ENCODE assay signal across 8 cellular contexts in the genomic region with DNA sequence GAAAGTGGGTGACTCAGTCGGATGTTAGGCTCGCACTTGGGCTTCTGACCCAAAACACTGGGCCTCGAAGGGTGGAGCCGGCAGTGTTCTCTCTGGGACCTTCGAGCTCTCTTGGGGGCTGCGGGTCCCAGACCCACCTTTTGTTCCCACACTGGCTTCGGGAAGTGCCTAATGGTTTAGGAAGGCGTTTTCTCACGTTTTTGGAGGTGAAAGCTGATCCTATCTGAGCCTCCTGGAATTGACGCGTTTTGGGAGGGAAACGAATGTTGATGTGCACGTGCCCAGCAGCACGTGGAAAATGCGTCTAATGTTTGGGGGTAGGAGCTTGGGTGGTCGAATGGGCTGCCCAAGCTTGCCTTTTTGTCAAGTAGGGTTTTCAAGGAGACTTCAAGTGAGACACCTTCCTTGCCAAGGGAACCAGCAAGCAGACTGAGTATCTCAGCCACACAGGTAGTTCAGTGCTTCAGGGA. TPM values are rescaled to one million over a fixed set of nuclear protein-coding genes. Genes with fewer than 3 reads are reported as not detected.
DNase-seq lines count a peak whose midpoint lies in the region; ATAC-seq and TF ChIP-seq lines count a peak whose summit lies in the region.

No MANE protein-coding gene starts in this region.

- H3K27me3 ChIP-seq in MM.1S (replicated peaks; ENCODE audit: insufficient read depth, low read length), result no peaks in the 10 kb centered on the region
- H3K27me3 ChIP-seq in effector memory CD4-positive, alpha-beta T cell (replicated peaks; ENCODE audit: control insufficient read depth, insufficient read depth, low read length, poor library complexity, severe bottlenecking), result no peaks in the 10 kb centered on the region

- H3K27ac ChIP-seq in MM.1S (ENCODE audit: low read length), result no peak overlapping the region; the same call in 1 of the 2 replicates
- H3K27ac ChIP-seq in effector memory CD4-positive, alpha-beta T cell (ENCODE audit: insufficient read depth, low read length, poor library complexity, severe bottlenecking), result peak overlapping the region; percentile 67

- H3K4me2 ChIP-seq in MM.1S (ENCODE audit: low read depth, low read length), result peak overlapping the region; percentile 94

- no peaks in the 10 kb centered on the region for H3K27me3 Mint-ChIP-seq in naive thymus-derived CD8-positive, alpha-beta T cell

- H3K4me3 Mint-ChIP-seq in naive thymus-derived CD8-positive, alpha-beta T cell, result peak overlapping the region; percentile 76 to 91 (median 83)

- no peak for ATAC-seq in naive thymus-derived CD8-positive, alpha-beta T cell

- 0 out of 2 replicates have a peak, but pooled peaks cover 16% of the 10 kb centered on the region for H3K4me1 ChIP-seq in MM.1S (ENCODE audit: low read length)
- peaks cover 20% of the 10 kb centered on the region for H3K4me1 ChIP-seq in effector memory CD4-positive, alpha-beta T cell (ENCODE audit: control insufficient read depth, insufficient read depth, low read length, poor library complexity, severe bottlenecking)

- H3K79me2 ChIP-seq in MM.1S (ENCODE audit: low read length), result peaks cover 77% of the 10 kb centered on the region

- H3K27ac Mint-ChIP-seq in naive thymus-derived CD8-positive, alpha-beta T cell, result peak overlapping the region in 9 of 10 donors; percentile 56 to 88 (median 84)

- H3K4me3 ChIP-seq in GM08714 (ENCODE audit: low read length) (peak overlapping the region; percentile 76), MM.1S (ENCODE audit: low read length) (peak overlapping the region; percentile 94)
- H3K4me3 ChIP-seq in effector memory CD4-positive, alpha-beta T cell (ENCODE audit: insufficient read depth, low read depth, low read length, poor library complexity, severe bottlenecking), result peak overlapping the region; percentile 79

- H3F3A ChIP-seq in MM.1S (ENCODE audit: insufficient read depth, low read length), result no peaks in the 10 kb centered on the region

- no peaks in the 10 kb centered on the region for H3K9me3 ChIP-seq in MM.1S (replicated peaks; ENCODE audit: insufficient read depth, low read length)
- no peaks in the 10 kb centered on the region for H3K9me3 ChIP-seq in effector memory CD4-positive, alpha-beta T cell (ENCODE audit: control insufficient read depth, low read length)

- 0 out of 2 replicates have a peak overlapping the region, but pooled peaks have one; percentile 5 for H2AFZ ChIP-seq in MM.1S (ENCODE audit: low read length)

- H3K36me3 ChIP-seq in MM.1S (replicated peaks; ENCODE audit: insufficient read depth, low read length), result peaks cover 7% of the 10 kb centered on the region; the same call in 1 of the 2 replicates
- peaks cover 34% of the 10 kb centered on the region for H3K36me3 ChIP-seq in effector memory CD4-positive, alpha-beta T cell (ENCODE audit: control insufficient read depth, insufficient read depth, low read length)

- no peaks in the 10 kb centered on the region for H3K9me2 ChIP-seq in MM.1S (replicated peaks; ENCODE audit: insufficient read depth, low read length)

- no peak for DNase-seq in MM.1S
- DNase-seq in effector memory CD4-positive, alpha-beta T cell, result no peak
- no peak for DNase-seq in naive thymus-derived CD8-positive, alpha-beta T cell
- DNase-seq in AG08396 (ENCODE audit: low spot score), result no peak
- no peak for DNase-seq in NCI-H146 treated with DMSO at 0.1 percent for 48 hours (lab: John Stamatoyannopoulos, UW; ENCODE audit: unreplicated experiment)
- DNase-seq in stimulated activated CD4-positive, alpha-beta T cell treated with anti-CD3 and anti-CD28 coated beads, Interleukin-4, amount 100 ng/mL, for 4 hours, result no peak
- DNase-seq in effector CD4-positive, alpha-beta T cell, result no peak

- peak overlapping the region; percentile 88 for H3K9ac ChIP-seq in MM.1S (ENCODE audit: low read length)

- no peaks in the 10 kb centered on the region for H4K20me1 ChIP-seq in MM.1S (ENCODE audit: insufficient read depth, low read length)

- POLR2A ChIA-PET in naive thymus-derived CD8-positive, alpha-beta T cell (lab: Charles Lee), result interaction anchor here (1.0 to 5.8 kb wide), 12 partner anchors 12 to 1230 kb away, joined by 3 to 80 read pairs (median 6); a partner anchor contains a TSS

- TF ChIP-seq CTCF in MM.1S (IDR thresholded peaks at IDR 0.05; ENCODE audit: low read length), result no peak

- H3K4me1 Mint-ChIP-seq in naive thymus-derived CD8-positive, alpha-beta T cell, result peaks cover 20 to 55% (median 34%) of the 10 kb centered on the region in 4 donors

- H3K36me3 Mint-ChIP-seq in naive thymus-derived CD8-positive, alpha-beta T cell, result peaks cover 0 to 29% (median 0%) of the 10 kb centered on the region in 3 donors

- peaks cover 0 to 2% (median 0%) of the 10 kb centered on the region in 9 donors for H3K9me3 Mint-ChIP-seq in naive thymus-derived CD8-positive, alpha-beta T cell

RNA-seq across cellular contexts. Expression of a gene that starts 0.7 kb away (rescaled TPM):
- 100 to 1,000 TPM; 151 to 154 TPM for total RNA-seq in naive thymus-derived CD8-positive, alpha-beta T cell
- polyA plus RNA-seq in naive thymus-derived CD8-positive, alpha-beta T cell, result 10 to 100 TPM; 15.4 to 31.1 (median 21.7) TPM

RNA-seq across cellular contexts. Expression of a gene that starts 0.9 kb away (rescaled TPM):
- total RNA-seq in naive thymus-derived CD8-positive, alpha-beta T cell, result 10 to 100 TPM; 23.4 to 26.8 TPM
- polyA plus RNA-seq in naive thymus-derived CD8-positive, alpha-beta T cell, result 10 to 100 TPM; 26.0 to 39.3 (median 32.9) TPM

RNA-seq across cellular contexts. Expression of a gene that starts 17.9 kb away (rescaled TPM):
- total RNA-seq in naive thymus-derived CD8-positive, alpha-beta T cell, result 10 to 100 TPM; 23.5 to 30.2 TPM
- polyA plus RNA-seq in naive thymus-derived CD8-positive, alpha-beta T cell, result 10 to 100 TPM; 11.0 to 23.9 (median 11.1) TPM

RNA-seq across cellular contexts. Expression of a gene that starts 18.1 kb away (rescaled TPM):
- total RNA-seq in naive thymus-derived CD8-positive, alpha-beta T cell, result 10 to 100 TPM; 69.4 to 71.7 TPM
- 100 to 1,000 TPM in 1 of 3 donors, 10 to 100 TPM in 2; 67.6 to 110 (median 98.3) TPM for polyA plus RNA-seq in naive thymus-derived CD8-positive, alpha-beta T cell

RNA-seq across cellular contexts. Expression of a gene that starts 18.7 kb away (rescaled TPM):
- total RNA-seq in naive thymus-derived CD8-positive, alpha-beta T cell, result 10 to 100 TPM; 23.8 to 25.9 TPM
- 10 to 100 TPM; 48.0 to 60.2 (median 48.0) TPM for polyA plus RNA-seq in naive thymus-derived CD8-positive, alpha-beta T cell
